In the genomic region with DNA sequence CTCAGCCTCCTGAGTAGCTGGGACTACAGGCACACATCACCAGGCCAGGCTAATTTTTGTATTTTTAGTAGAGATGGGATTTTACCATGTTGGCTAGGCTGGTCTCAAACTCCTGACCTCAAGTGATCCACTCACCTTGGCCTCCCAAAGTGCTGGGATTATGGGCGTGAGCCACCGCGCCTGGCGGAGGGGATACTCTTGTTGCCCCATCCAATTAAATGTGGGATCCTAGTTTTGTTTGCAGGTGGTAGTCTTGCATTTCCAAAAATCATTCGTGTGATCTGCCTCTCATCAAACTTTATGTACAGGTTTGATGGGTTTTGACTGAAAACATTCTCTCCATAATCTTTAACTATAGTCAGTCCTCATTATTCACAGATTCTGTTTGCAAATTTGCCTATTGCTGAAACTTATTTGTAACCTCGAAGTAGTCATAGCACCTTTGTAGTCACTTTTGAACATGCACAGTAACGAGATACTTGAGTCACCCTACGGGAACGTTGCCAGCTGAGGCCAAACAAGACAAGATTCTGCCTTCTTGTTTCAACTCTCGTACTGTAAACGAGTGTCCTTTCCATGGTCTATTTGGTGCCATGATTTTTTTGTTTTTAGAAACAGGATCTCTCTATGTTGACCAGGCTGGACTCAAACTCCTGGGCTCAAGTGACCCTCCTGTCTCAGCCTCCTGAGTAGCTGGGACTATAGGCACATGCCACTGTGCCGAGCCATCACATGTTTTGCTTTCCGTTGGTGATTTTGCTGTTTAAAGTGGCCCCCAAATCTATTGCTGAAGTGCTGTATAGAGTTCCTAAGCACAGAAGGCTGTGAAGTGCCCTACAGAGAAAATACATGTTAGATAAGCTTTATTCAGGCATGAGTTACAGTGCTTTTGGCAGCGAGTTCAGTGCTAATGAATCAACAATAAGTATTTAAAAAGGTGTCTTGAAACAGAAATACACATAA, we compare ENCODE assay signal across 1 cellular context.
A peak's percentile ranks its signal among the peaks of the same experiment; 100 is the strongest.
TF ChIP-seq lines count a peak whose summit lies in the region.

No MANE protein-coding gene starts in this region.

TF ChIP-seq in K562, 482 proteins besides CTCF, POLR2A, EP300 and RAD21 (continued from another document and continues in another):
- TF ChIP-seq, protein P1, sequence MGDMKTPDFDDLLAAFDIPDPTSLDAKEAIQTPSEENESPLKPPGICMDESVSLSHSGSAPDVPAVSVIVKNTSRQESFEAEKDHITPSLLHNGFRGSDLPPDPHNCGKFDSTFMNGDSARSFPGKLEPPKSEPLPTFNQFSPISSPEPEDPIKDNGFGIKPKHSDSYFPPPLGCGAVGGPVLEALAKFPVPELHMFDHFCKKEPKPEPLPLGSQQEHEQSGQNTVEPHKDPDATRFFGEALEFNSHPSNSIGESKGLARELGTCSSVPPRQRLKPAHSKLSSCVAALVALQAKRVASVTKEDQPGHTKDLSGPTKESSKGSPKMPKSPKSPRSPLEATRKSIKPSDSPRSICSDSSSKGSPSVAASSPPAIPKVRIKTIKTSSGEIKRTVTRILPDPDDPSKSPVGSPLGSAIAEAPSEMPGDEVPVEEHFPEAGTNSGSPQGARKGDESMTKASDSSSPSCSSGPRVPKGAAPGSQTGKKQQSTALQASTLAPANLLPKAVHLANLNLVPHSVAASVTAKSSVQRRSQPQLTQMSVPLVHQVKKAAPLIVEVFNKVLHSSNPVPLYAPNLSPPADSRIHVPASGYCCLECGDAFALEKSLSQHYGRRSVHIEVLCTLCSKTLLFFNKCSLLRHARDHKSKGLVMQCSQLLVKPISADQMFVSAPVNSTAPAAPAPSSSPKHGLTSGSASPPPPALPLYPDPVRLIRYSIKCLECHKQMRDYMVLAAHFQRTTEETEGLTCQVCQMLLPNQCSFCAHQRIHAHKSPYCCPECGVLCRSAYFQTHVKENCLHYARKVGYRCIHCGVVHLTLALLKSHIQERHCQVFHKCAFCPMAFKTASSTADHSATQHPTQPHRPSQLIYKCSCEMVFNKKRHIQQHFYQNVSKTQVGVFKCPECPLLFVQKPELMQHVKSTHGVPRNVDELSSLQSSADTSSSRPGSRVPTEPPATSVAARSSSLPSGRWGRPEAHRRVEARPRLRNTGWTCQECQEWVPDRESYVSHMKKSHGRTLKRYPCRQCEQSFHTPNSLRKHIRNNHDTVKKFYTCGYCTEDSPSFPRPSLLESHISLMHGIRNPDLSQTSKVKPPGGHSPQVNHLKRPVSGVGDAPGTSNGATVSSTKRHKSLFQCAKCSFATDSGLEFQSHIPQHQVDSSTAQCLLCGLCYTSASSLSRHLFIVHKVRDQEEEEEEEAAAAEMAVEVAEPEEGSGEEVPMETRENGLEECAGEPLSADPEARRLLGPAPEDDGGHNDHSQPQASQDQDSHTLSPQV (IDR thresholded peaks at IDR 0.05): peak; percentile 92
- TF ChIP-seq, protein P2, sequence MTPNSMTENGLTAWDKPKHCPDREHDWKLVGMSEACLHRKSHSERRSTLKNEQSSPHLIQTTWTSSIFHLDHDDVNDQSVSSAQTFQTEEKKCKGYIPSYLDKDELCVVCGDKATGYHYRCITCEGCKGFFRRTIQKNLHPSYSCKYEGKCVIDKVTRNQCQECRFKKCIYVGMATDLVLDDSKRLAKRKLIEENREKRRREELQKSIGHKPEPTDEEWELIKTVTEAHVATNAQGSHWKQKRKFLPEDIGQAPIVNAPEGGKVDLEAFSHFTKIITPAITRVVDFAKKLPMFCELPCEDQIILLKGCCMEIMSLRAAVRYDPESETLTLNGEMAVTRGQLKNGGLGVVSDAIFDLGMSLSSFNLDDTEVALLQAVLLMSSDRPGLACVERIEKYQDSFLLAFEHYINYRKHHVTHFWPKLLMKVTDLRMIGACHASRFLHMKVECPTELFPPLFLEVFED (CRISPR knock-in tag; conservative IDR thresholded peaks at IDR 0.05): no peak
- TF ChIP-seq TAF9B (IDR thresholded peaks at IDR 0.05; ENCODE audit: partially characterized antibody): peak; percentile 11
- TF ChIP-seq BCL6 (CRISPR knock-in tag; IDR thresholded peaks at IDR 0.05): no peak
- no peak for TF ChIP-seq SMARCA4 (IDR thresholded peaks at IDR 0.05)
- no peak for TF ChIP-seq CC2D1A (IDR thresholded peaks at IDR 0.05)
- TF ChIP-seq ZNF217 (CRISPR knock-in tag; IDR thresholded peaks at IDR 0.05): no peak
- no peak for TF ChIP-seq ZNF75A (CRISPR knock-in tag; IDR thresholded peaks at IDR 0.05)
- TF ChIP-seq HDAC3 (IDR thresholded peaks at IDR 0.05; ENCODE audit: borderline replicate concordance, partially characterized antibody): no peak
- no peak; the same call in 1 of the 2 replicates for TF ChIP-seq NFE2 (IDR thresholded peaks at IDR 0.05; ENCODE audit: low read depth)
- TF ChIP-seq ETV6 (IDR thresholded peaks at IDR 0.05; ENCODE audit: borderline replicate concordance in 1 of 2, low read depth in 2 of 2, low read length in 1 of 2): no peak
- no peak for TF ChIP-seq ETV6 (CRISPR knock-in tag; IDR thresholded peaks at IDR 0.05; ENCODE audit: borderline replicate concordance)
- no peak for TF ChIP-seq BACH1 (tag; IDR thresholded peaks at IDR 0.05)
- TF ChIP-seq EP400 (IDR thresholded peaks at IDR 0.05): peak; percentile 27; the same call in 1 of the 2 replicates
- 0 out of 2 replicates have a peak, but pooled peaks have one; percentile 27 for TF ChIP-seq PYGO2 (tag; IDR thresholded peaks at IDR 0.05)
- TF ChIP-seq ZNF121 (CRISPR knock-in tag; conservative IDR thresholded peaks at IDR 0.05): no peak
- TF ChIP-seq ARHGAP35 (IDR thresholded peaks at IDR 0.05; ENCODE audit: partially characterized antibody): no peak
- TF ChIP-seq ZNF695 (CRISPR knock-in tag; IDR thresholded peaks at IDR 0.05): no peak
- TF ChIP-seq ZNF23 (CRISPR knock-in tag; IDR thresholded peaks at IDR 0.05): no peak
- TF ChIP-seq MEIS2 (IDR thresholded peaks at IDR 0.05; ENCODE audit: partially characterized antibody): no peak
- no peak for TF ChIP-seq ATF1 (CRISPR knock-in tag; IDR thresholded peaks at IDR 0.05)
- no peak for TF ChIP-seq ATF1 (tag; IDR thresholded peaks at IDR 0.05)
- peak; percentile 45; the same call in 1 of the 2 replicates for TF ChIP-seq ZNF644 (tag; IDR thresholded peaks at IDR 0.05; ENCODE audit: low read depth)
- TF ChIP-seq SLC30A9 (CRISPR knock-in tag; IDR thresholded peaks at IDR 0.05): no peak
- TF ChIP-seq MEF2D (tag; conservative IDR thresholded peaks at IDR 0.05; ENCODE audit: low read depth): no peak
- TF ChIP-seq, protein P3, sequence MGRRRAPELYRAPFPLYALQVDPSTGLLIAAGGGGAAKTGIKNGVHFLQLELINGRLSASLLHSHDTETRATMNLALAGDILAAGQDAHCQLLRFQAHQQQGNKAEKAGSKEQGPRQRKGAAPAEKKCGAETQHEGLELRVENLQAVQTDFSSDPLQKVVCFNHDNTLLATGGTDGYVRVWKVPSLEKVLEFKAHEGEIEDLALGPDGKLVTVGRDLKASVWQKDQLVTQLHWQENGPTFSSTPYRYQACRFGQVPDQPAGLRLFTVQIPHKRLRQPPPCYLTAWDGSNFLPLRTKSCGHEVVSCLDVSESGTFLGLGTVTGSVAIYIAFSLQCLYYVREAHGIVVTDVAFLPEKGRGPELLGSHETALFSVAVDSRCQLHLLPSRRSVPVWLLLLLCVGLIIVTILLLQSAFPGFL (CRISPR knock-in tag; IDR thresholded peaks at IDR 0.05): no peak
- no peak for TF ChIP-seq JUNB (CRISPR knock-in tag; conservative IDR thresholded peaks at IDR 0.05)
- TF ChIP-seq, protein P4, sequence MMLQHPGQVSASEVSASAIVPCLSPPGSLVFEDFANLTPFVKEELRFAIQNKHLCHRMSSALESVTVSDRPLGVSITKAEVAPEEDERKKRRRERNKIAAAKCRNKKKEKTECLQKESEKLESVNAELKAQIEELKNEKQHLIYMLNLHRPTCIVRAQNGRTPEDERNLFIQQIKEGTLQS (IDR thresholded peaks at IDR 0.05): peak; percentile 74
- TF ChIP-seq, protein P4 (CRISPR knock-in tag; conservative IDR thresholded peaks at IDR 0.05): no peak
- peak; percentile 10; the same call in 1 of the 2 replicates for TF ChIP-seq GATAD2A (IDR thresholded peaks at IDR 0.05)
- TF ChIP-seq, protein P5, sequence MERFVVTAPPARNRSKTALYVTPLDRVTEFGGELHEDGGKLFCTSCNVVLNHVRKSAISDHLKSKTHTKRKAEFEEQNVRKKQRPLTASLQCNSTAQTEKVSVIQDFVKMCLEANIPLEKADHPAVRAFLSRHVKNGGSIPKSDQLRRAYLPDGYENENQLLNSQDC (CRISPR knock-in tag; IDR thresholded peaks at IDR 0.05): no peak
- TF ChIP-seq ZNF253 (CRISPR knock-in tag; conservative IDR thresholded peaks at IDR 0.05): no peak
- TF ChIP-seq, protein P6, sequence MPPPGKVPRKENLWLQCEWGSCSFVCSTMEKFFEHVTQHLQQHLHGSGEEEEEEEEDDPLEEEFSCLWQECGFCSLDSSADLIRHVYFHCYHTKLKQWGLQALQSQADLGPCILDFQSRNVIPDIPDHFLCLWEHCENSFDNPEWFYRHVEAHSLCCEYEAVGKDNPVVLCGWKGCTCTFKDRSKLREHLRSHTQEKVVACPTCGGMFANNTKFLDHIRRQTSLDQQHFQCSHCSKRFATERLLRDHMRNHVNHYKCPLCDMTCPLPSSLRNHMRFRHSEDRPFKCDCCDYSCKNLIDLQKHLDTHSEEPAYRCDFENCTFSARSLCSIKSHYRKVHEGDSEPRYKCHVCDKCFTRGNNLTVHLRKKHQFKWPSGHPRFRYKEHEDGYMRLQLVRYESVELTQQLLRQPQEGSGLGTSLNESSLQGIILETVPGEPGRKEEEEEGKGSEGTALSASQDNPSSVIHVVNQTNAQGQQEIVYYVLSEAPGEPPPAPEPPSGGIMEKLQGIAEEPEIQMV (tag; conservative IDR thresholded peaks at IDR 0.05; ENCODE audit: low read depth): no peak
- TF ChIP-seq, protein P7, sequence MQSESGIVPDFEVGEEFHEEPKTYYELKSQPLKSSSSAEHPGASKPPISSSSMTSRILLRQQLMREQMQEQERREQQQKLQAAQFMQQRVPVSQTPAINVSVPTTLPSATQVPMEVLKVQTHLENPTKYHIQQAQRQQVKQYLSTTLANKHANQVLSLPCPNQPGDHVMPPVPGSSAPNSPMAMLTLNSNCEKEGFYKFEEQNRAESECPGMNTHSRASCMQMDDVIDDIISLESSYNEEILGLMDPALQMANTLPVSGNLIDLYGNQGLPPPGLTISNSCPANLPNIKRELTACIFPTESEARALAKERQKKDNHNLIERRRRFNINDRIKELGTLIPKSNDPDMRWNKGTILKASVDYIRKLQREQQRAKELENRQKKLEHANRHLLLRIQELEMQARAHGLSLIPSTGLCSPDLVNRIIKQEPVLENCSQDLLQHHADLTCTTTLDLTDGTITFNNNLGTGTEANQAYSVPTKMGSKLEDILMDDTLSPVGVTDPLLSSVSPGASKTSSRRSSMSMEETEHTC (IDR thresholded peaks at IDR 0.05): no peak
- no peak for TF ChIP-seq POLR2G (IDR thresholded peaks at IDR 0.05; ENCODE audit: low read depth, low read length)
- no peak for TF ChIP-seq TEAD4 (IDR thresholded peaks at IDR 0.05; ENCODE audit: low read length)
- no peak for TF ChIP-seq TEAD4 (CRISPR knock-in tag; IDR thresholded peaks at IDR 0.05; ENCODE audit: borderline replicate concordance)
- TF ChIP-seq ZNF77 (CRISPR knock-in tag; IDR thresholded peaks at IDR 0.05): no peak
- TF ChIP-seq, protein P8, sequence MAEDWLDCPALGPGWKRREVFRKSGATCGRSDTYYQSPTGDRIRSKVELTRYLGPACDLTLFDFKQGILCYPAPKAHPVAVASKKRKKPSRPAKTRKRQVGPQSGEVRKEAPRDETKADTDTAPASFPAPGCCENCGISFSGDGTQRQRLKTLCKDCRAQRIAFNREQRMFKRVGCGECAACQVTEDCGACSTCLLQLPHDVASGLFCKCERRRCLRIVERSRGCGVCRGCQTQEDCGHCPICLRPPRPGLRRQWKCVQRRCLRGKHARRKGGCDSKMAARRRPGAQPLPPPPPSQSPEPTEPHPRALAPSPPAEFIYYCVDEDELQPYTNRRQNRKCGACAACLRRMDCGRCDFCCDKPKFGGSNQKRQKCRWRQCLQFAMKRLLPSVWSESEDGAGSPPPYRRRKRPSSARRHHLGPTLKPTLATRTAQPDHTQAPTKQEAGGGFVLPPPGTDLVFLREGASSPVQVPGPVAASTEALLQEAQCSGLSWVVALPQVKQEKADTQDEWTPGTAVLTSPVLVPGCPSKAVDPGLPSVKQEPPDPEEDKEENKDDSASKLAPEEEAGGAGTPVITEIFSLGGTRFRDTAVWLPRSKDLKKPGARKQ (CRISPR knock-in tag; IDR thresholded peaks at IDR 0.05): no peak
- no peak for TF ChIP-seq KLF10 (CRISPR knock-in tag; IDR thresholded peaks at IDR 0.05)
- no peak for TF ChIP-seq ZNF347 (CRISPR knock-in tag; IDR thresholded peaks at IDR 0.05; ENCODE audit: low read depth)
- TF ChIP-seq, protein P9, sequence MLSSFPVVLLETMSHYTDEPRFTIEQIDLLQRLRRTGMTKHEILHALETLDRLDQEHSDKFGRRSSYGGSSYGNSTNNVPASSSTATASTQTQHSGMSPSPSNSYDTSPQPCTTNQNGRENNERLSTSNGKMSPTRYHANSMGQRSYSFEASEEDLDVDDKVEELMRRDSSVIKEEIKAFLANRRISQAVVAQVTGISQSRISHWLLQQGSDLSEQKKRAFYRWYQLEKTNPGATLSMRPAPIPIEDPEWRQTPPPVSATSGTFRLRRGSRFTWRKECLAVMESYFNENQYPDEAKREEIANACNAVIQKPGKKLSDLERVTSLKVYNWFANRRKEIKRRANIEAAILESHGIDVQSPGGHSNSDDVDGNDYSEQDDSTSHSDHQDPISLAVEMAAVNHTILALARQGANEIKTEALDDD (IDR thresholded peaks at IDR 0.05): peak; percentile 66; the same call in 1 of the 2 replicates
- TF ChIP-seq ZNF143 (CRISPR knock-in tag; IDR thresholded peaks at IDR 0.05): no peak
- no peak for TF ChIP-seq ESRRA (IDR thresholded peaks at IDR 0.05; ENCODE audit: borderline replicate concordance, low read depth)
- TF ChIP-seq ATF7 (IDR thresholded peaks at IDR 0.05): no peak
- TF ChIP-seq ZNF79 (CRISPR knock-in tag; IDR thresholded peaks at IDR 0.05; ENCODE audit: low read depth): no peak
- TF ChIP-seq JUND (IDR thresholded peaks at IDR 0.05; ENCODE audit: borderline replicate concordance, low read depth, low read length): peak; percentile 60; the same call in 1 of the 2 replicates
- peak; percentile 44; the same call in 2 of the 3 replicates for TF ChIP-seq JUND (tag; IDR thresholded peaks at IDR 0.05; ENCODE audit: borderline replicate concordance, low read depth, low read length)
- TF ChIP-seq HOXB6 (CRISPR knock-in tag; IDR thresholded peaks at IDR 0.05; ENCODE audit: borderline replicate concordance): no peak
- no peak for TF ChIP-seq RBFOX2 (IDR thresholded peaks at IDR 0.05; ENCODE audit: low read depth, low read length)
- peak; percentile 83 for TF ChIP-seq FOSL1 (tag; conservative IDR thresholded peaks at IDR 0.05)
- TF ChIP-seq RBM15 (IDR thresholded peaks at IDR 0.05; ENCODE audit: insufficient read depth, low read length): no peak
- no peak for TF ChIP-seq TCF7 (IDR thresholded peaks at IDR 0.05; ENCODE audit: borderline replicate concordance)
- TF ChIP-seq ZNF41 (CRISPR knock-in tag; conservative IDR thresholded peaks at IDR 0.05): no peak
- TF ChIP-seq YY1 (IDR thresholded peaks at IDR 0.05; ENCODE audit: borderline replicate concordance in 1 of 3, control insufficient read depth in 1 of 3, extremely low read depth in 1 of 3, insufficient read depth in 3 of 3, insufficient read length in 1 of 3, insufficient replicate concordance in 2 of 3, low read depth in 1 of 3, low read length in 2 of 3): no peak
